In genomic region chr1:164578474-164579200, GRCh38 we compare ENCODE assay signal across 19 cellular contexts. TPM values are rescaled to one million over a fixed set of nuclear protein-coding genes. Genes with fewer than 3 reads are reported as not detected.
DNase-seq lines count a peak whose midpoint lies in the region; ATAC-seq and TF ChIP-seq lines count a peak whose summit lies in the region.
"Had no signal": no experiment of that assay in that cellular context is flagged by ENCODE, and none has a peak within 500 bp of the region (broad histone marks: within the 10 kb centered on the region; RNA-seq: fewer than 3 reads in every experiment).

No MANE protein-coding gene starts in this region.

- H3K9me2 ChIP-seq in GM23338 (ENCODE audit: insufficient read depth), result peaks cover 3% of the 10 kb centered on the region; the same call in 1 of the 2 replicates

- no peak for ATAC-seq in GM23338
- ATAC-seq in gastrocnemius medialis, result no peak
- no peak for ATAC-seq in GM19324 (IDR thresholded peaks at IDR 0.05; ENCODE audit: low FRiP score, unreplicated experiment)
- ATAC-seq: activated CD4-positive, CD25-positive, alpha-beta regulatory T cell treated with anti-CD3 and anti-CD28 coated beads, Interleukin-2, amount 50 U/mL, for 24 hours; activated naive CD8-positive, alpha-beta T cell treated with anti-CD3 and anti-CD28 coated beads, Interleukin-2, amount 50 U/mL, for 24 hours; sciatic nerve; stimulated activated naive B cell treated with anti-CD40 and anti-IgM and Interleukin-4, amounts not matched to agents 10 μg/mL and 1 μg/mL and 100 μg/mL, for 72 hours; upper lobe of right lung had no signal

- H3K27ac ChIP-seq in GM23338 (ENCODE audit: low read depth) (peak overlapping the region; percentile 75), iPS-18a (ENCODE audit: low read length) (peak overlapping the region; percentile 59), gastrocnemius medialis (peak overlapping the region in 3 of 4 donors; percentile 12 to 74 (median 57))
- H3K27ac ChIP-seq: RWPE1, upper lobe of right lung had no signal

- H3K79me2 ChIP-seq in GM23338 (replicated peaks; ENCODE audit: insufficient read depth), result peaks cover 91% of the 10 kb centered on the region

- TF ChIP-seq CTCF in GM23338 (conservative IDR thresholded peaks at IDR 0.05; ENCODE audit: low read depth in 2 of 2) (no peak), gastrocnemius medialis (IDR thresholded peaks at IDR 0.05 in 4 of 5, conservative IDR thresholded peaks at IDR 0.05 in 1 of 5) (no peak)

- no peaks in the 10 kb centered on the region for H3K36me3 ChIP-seq in GM23338 (ENCODE audit: insufficient read depth)
- H3K36me3 ChIP-seq in iPS-18a (ENCODE audit: control insufficient read depth, low read depth, low read length), result no peaks in the 10 kb centered on the region
- H3K36me3 ChIP-seq in gastrocnemius medialis, result no peaks in the 10 kb centered on the region
- H3K36me3 ChIP-seq: upper lobe of right lung had no signal

- H3K36me3 Mint-ChIP-seq in GM23338 (ENCODE audit: low read depth), result peaks cover 34% of the 10 kb centered on the region
- no peaks in the 10 kb centered on the region for H3K36me3 Mint-ChIP-seq in activated naive CD8-positive, alpha-beta T cell treated with anti-CD3 and anti-CD28 coated beads for 36 hours
- H3K36me3 Mint-ChIP-seq: stimulated activated naive B cell treated with anti-CD40 and anti-IgM and Interleukin-4, amounts not matched to agents 10 μg/mL and 1 μg/mL and 100 μg/mL, for 72 hours had no signal

- in situ Hi-C loops in gastrocnemius medialis (cut with MboI; ENCODE audit: low sequenced_read_pairs in 4 of 4), result no loop called here

- H3K4me3 ChIP-seq in GM23338, result peak overlapping the region; percentile 54; the same call in 1 of the 2 replicates
- peak overlapping the region; percentile 4 for H3K4me3 ChIP-seq in iPS-18a (ENCODE audit: low read length)
- no peak overlapping the region for H3K4me3 ChIP-seq in gastrocnemius medialis
- H3K4me3 ChIP-seq: dorsolateral prefrontal cortex, upper lobe of right lung had no signal

- no peak overlapping the region for H3K9ac ChIP-seq in iPS-18a (ENCODE audit: low read length)

- H3F3A ChIP-seq in GM23338 (replicated peaks; ENCODE audit: low read depth), result peaks cover 11% of the 10 kb centered on the region; the same call in 1 of the 2 replicates

- H3K27ac Mint-ChIP-seq in GM23338, result peak overlapping the region; percentile 87
- no peak overlapping the region for H3K27ac Mint-ChIP-seq in activated naive CD8-positive, alpha-beta T cell treated with anti-CD3 and anti-CD28 coated beads for 36 hours
- H3K27ac Mint-ChIP-seq: activated naive CD8-positive, alpha-beta T cell treated with anti-CD3 and anti-CD28 coated beads, Interleukin-2, amount 50 U/mL, for 24 hours; stimulated activated naive B cell treated with anti-CD40 and anti-IgM and Interleukin-4, amounts not matched to agents 10 μg/mL and 1 μg/mL and 100 μg/mL, for 72 hours had no signal

- peak overlapping the region; percentile 31; the same call in 2 of the 3 replicates for H3K4me3 Mint-ChIP-seq in GM23338
- H3K4me3 Mint-ChIP-seq in activated naive CD8-positive, alpha-beta T cell treated with anti-CD3 and anti-CD28 coated beads for 36 hours, result no peak overlapping the region
- H3K4me3 Mint-ChIP-seq: activated naive CD8-positive, alpha-beta T cell treated with anti-CD3 and anti-CD28 coated beads, Interleukin-2, amount 50 U/mL, for 24 hours; stimulated activated naive B cell treated with anti-CD40 and anti-IgM and Interleukin-4, amounts not matched to agents 10 μg/mL and 1 μg/mL and 100 μg/mL, for 72 hours had no signal

- TF ChIP-seq POLR2A in gastrocnemius medialis (IDR thresholded peaks at IDR 0.05), result no peak

- peak overlapping the region; percentile 84 for H3K4me2 ChIP-seq in GM23338

- peaks cover 67% of the 10 kb centered on the region for H3K4me1 ChIP-seq in GM23338 (ENCODE audit: insufficient read depth)
- H3K4me1 ChIP-seq in iPS-18a (ENCODE audit: control insufficient read depth, low read depth, low read length), result peaks cover 66% of the 10 kb centered on the region
- H3K4me1 ChIP-seq in gastrocnemius medialis, result peaks cover 34 to 41% of the 10 kb centered on the region in 2 donors
- H3K4me1 ChIP-seq: upper lobe of right lung had no signal

- peaks cover 72% of the 10 kb centered on the region for H3K4me1 Mint-ChIP-seq in GM23338
- H3K4me1 Mint-ChIP-seq in activated naive CD8-positive, alpha-beta T cell treated with anti-CD3 and anti-CD28 coated beads for 36 hours, result no peaks in the 10 kb centered on the region
- H3K4me1 Mint-ChIP-seq: activated naive CD8-positive, alpha-beta T cell treated with anti-CD3 and anti-CD28 coated beads, Interleukin-2, amount 50 U/mL, for 24 hours; stimulated activated naive B cell treated with anti-CD40 and anti-IgM and Interleukin-4, amounts not matched to agents 10 μg/mL and 1 μg/mL and 100 μg/mL, for 72 hours had no signal

- H3K27me3 ChIP-seq in GM23338 (ENCODE audit: insufficient read depth) (no peaks in the 10 kb centered on the region), iPS-18a (ENCODE audit: control insufficient read depth, insufficient read depth, low read length) (no peaks in the 10 kb centered on the region), gastrocnemius medialis (no peaks in the 10 kb centered on the region)
- H3K27me3 ChIP-seq: dorsolateral prefrontal cortex, upper lobe of right lung had no signal

- DNase-seq in GM23338 (ENCODE audit: low spot score), result peak; percentile 41
- DNase-seq in NCI-H69 (lab: John Stamatoyannopoulos, UW), result peak; percentile 72
- no peak for DNase-seq in gastrocnemius medialis
- DNase-seq in activated CD4-positive, alpha-beta T cell treated with anti-CD3 and anti-CD28 coated beads, Interleukin-2, amount 50 U/mL, for 48 hours, result no peak
- DNase-seq in activated naive CD8-positive, alpha-beta T cell treated with anti-CD3 and anti-CD28 coated beads for 36 hours, result no peak
- no peak for DNase-seq in stimulated activated naive CD4-positive, alpha-beta T cell treated with Interleukin-2 at 50 U/mL for 16 hours (lab: John Stamatoyannopoulos, UW)
- DNase-seq: activated naive CD8-positive, alpha-beta T cell treated with anti-CD3 and anti-CD28 coated beads, Interleukin-2, amount 50 U/mL, for 24 hours; dorsolateral prefrontal cortex; NCI-H187; NCI-H446 treated with DMSO at 0.1 percent for 48 hours; stimulated activated naive B cell treated with anti-CD40 and anti-IgM and Interleukin-4, amounts not matched to agents 10 μg/mL and 1 μg/mL and 100 μg/mL, for 72 hours; T1000; upper lobe of right lung had no signal

- H3K9me3 ChIP-seq in iPS-18a (ENCODE audit: control insufficient read depth, low read depth, low read length) (no peaks in the 10 kb centered on the region), gastrocnemius medialis (no peaks in the 10 kb centered on the region)
- H3K9me3 ChIP-seq: upper lobe of right lung had no signal

- no peak overlapping the region for H2AFZ ChIP-seq in GM23338

- 0 out of 2 replicates have a peak, but pooled peaks cover 7% of the 10 kb centered on the region for H4K20me1 ChIP-seq in GM23338 (replicated peaks; ENCODE audit: insufficient read depth)

- intact Hi-C loops in gastrocnemius medialis (cut with DNase I; ENCODE audit: low total_unique reads), result no loop called here

- no peaks in the 10 kb centered on the region for H3K9me3 Mint-ChIP-seq in GM23338
- H3K9me3 Mint-ChIP-seq in activated naive CD8-positive, alpha-beta T cell treated with anti-CD3 and anti-CD28 coated beads for 36 hours, result peaks cover 1% of the 10 kb centered on the region
- H3K9me3 Mint-ChIP-seq: activated naive CD8-positive, alpha-beta T cell treated with anti-CD3 and anti-CD28 coated beads, Interleukin-2, amount 50 U/mL, for 24 hours had no signal

- H3K27me3 Mint-ChIP-seq in GM23338 (ENCODE audit: insufficient read depth, low read depth, poor library complexity), result peaks cover 10% of the 10 kb centered on the region
- no peaks in the 10 kb centered on the region for H3K27me3 Mint-ChIP-seq in activated naive CD8-positive, alpha-beta T cell treated with anti-CD3 and anti-CD28 coated beads for 36 hours
- H3K27me3 Mint-ChIP-seq: activated naive CD8-positive, alpha-beta T cell treated with anti-CD3 and anti-CD28 coated beads, Interleukin-2, amount 50 U/mL, for 24 hours; stimulated activated naive B cell treated with anti-CD40 and anti-IgM and Interleukin-4, amounts not matched to agents 10 μg/mL and 1 μg/mL and 100 μg/mL, for 72 hours had no signal

TF ChIP-seq in GM23338, 12 proteins besides CTCF, POLR2A, EP300 and RAD21:
- no peak for TF ChIP-seq CREB1 (CRISPR knock-in tag; IDR thresholded peaks at IDR 0.05; ENCODE audit: low read depth)
- TF ChIP-seq EZH2 (IDR thresholded peaks at IDR 0.05; ENCODE audit: low read depth, unreplicated experiment), result no peak
- TF ChIP-seq NANOG (IDR thresholded peaks at IDR 0.05; ENCODE audit: borderline replicate concordance), result no peak
TF ChIP-seq in GM23338: peak in this region for 0.

RNA-seq across cellular contexts. Expression of gene PBX1, which starts 19.7 kb away (rescaled TPM):
- total RNA-seq in GM23338 (2014; rRNA removed; shearing (Covaris generic)), result 84.2 and 104 TPM in 2 replicates
- polyA plus RNA-seq in GM23338 (2016; fragmentation: Nextera tagmentation; extraction: Ambion mirVana), result 39.3 and 40.0 TPM in 2 replicates
- total RNA-seq in gastrocnemius medialis, result 10 to 100 TPM; 21.7 to 36.5 (median 29.0) TPM
- total RNA-seq in activated naive CD8-positive, alpha-beta T cell treated with anti-CD3 and anti-CD28 coated beads for 36 hours, result under 1 TPM in 1 of 2 experiments, not detected in 1; 0.04 TPM
- total RNA-seq: activated CD8-positive, alpha-beta memory T cell treated with anti-CD3 and anti-CD28 coated beads for 36 hours had no signal

Comparison
In these comparisons a context has a peak if more than half of its experiments do, and no peak if none do; other contexts are left out.
1. DNase-seq: peak in GM23338 (single experiment) and NCI-H69 (single experiment); none in gastrocnemius medialis (0 of 2), activated CD4-positive, alpha-beta T cell treated with anti-CD3 and anti-CD28 coated beads, Interleukin-2, amount 50 U/mL, for 48 hours (0 of 2), activated naive CD8-positive, alpha-beta T cell treated with anti-CD3 and anti-CD28 coated beads for 36 hours (single experiment) and stimulated activated naive CD4-positive, alpha-beta T cell treated with Interleukin-2 at 50 U/mL for 16 hours (single experiment).
2. H3K4me3 ChIP-seq: peak in GM23338 (single experiment) and iPS-18a (single experiment); none in gastrocnemius medialis (0 of 4).
3. RNA of gene PBX1, which starts 19.7 kb away (total RNA-seq): 84.2 to 104 TPM in GM23338 and 21.7 to 36.5 TPM in gastrocnemius medialis; 0.04 TPM in activated naive CD8-positive, alpha-beta T cell treated with anti-CD3 and anti-CD28 coated beads for 36 hours; every median in the first group is over 10 times any median in the second.
4. Peak in every context shown above with its lines, with median percentiles within 50 percentile points of each other: H3K27ac ChIP-seq.